13 cellular contexts compared by ENCODE assay signal in the genomic region with DNA sequence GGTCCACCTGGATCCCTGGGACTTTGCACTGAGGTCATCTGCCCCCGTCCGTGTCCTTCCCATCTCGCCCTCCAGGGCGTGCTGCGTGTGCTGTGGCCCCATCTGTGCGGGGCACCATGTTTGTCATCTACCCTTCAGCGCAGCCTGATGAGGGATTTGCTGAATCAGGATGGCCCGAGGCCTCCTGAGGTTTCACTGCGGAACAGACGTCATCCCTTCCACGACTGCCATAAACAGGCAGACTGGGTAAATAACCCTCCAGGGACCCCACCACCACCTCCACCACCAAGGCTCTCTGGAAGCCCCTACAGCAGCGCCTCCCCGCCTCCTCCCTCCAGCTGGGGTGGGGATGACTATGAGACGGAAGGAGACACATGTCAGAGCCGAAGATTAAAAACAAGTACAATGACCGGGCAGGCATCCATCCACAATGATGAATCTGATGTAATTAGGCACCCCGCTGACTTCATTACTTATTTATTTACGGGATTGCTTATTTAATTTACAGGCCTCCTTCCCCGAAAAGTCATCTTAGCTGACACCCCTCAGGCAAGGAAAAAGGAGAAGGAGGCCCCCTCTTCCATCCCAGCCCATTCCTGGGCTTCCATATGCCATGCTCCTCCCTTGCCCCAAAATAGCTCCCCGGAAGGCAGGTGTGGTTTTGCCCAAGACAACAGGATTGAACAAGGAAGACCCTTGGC. TPM values are rescaled to one million over a fixed set of nuclear protein-coding genes. Genes with fewer than 3 reads are reported as not detected.
DNase-seq lines count a peak whose midpoint lies in the region; ATAC-seq and TF ChIP-seq lines count a peak whose summit lies in the region.
"Had no signal": no experiment of that assay in that cellular context is flagged by ENCODE, and none has a peak within 500 bp of the region (broad histone marks: within the 10 kb centered on the region; RNA-seq: fewer than 3 reads in every experiment).

No MANE protein-coding gene starts in this region.

- TF ChIP-seq EP300 in esophagus muscularis mucosa (IDR thresholded peaks at IDR 0.05), result no peak

- H3K4me3 ChIP-seq in GM12865 (ENCODE audit: low read depth, low read length) (no peak overlapping the region), esophagus muscularis mucosa (no peak overlapping the region), psoas muscle (no peak overlapping the region), Karpas-422 (ENCODE audit: low read length) (no peak overlapping the region)
- H3K4me3 ChIP-seq: adrenal gland, mucosa of descending colon had no signal

- no peak overlapping the region for H3K9ac ChIP-seq in Karpas-422 (ENCODE audit: low read length)
- H3K9ac ChIP-seq: KMS-11 had no signal

- H3K9me3 ChIP-seq in esophagus muscularis mucosa, result no peaks in the 10 kb centered on the region
- H3K9me3 ChIP-seq in psoas muscle, result no peaks in the 10 kb centered on the region
- H3K9me3 ChIP-seq in Karpas-422 (ENCODE audit: low read length), result no peaks in the 10 kb centered on the region
- H3K9me3 ChIP-seq: adrenal gland, mucosa of descending colon had no signal

- peaks cover 33 to 83% (median 68%) of the 10 kb centered on the region in 4 donors for H3K4me1 ChIP-seq in esophagus muscularis mucosa
- H3K4me1 ChIP-seq in psoas muscle, result peaks cover 46% of the 10 kb centered on the region
- H3K4me1 ChIP-seq in Karpas-422 (ENCODE audit: low read length), result peaks cover 4% of the 10 kb centered on the region; the same call in 1 of the 2 replicates

- TF ChIP-seq CTCF in GM12865 (IDR thresholded peaks at IDR 0.05; ENCODE audit: insufficient read depth, low read depth, low read length, missing control alignments), result peak; percentile 3
- TF ChIP-seq CTCF in esophagus muscularis mucosa (IDR thresholded peaks at IDR 0.05), result no peak
- TF ChIP-seq CTCF in psoas muscle (IDR thresholded peaks at IDR 0.05), result no peak

- no peak for ATAC-seq in psoas muscle
- ATAC-seq in HG03432 (IDR thresholded peaks at IDR 0.05; ENCODE audit: unreplicated experiment), result no peak
- no peak for ATAC-seq in HG03378 (IDR thresholded peaks at IDR 0.05; ENCODE audit: unreplicated experiment)
- ATAC-seq: mucosa of descending colon had no signal

- peak overlapping the region in 3 of 4 donors; percentile 10 to 23 (median 21) for H3K27ac ChIP-seq in esophagus muscularis mucosa (replicated peaks in 1 of 4)
- H3K27ac ChIP-seq in psoas muscle, result peak overlapping the region; percentile 72
- no peak overlapping the region for H3K27ac ChIP-seq in Karpas-422 (ENCODE audit: low read length)
- H3K27ac ChIP-seq: KMS-11 had no signal

- no peak overlapping the region for H3K4me2 ChIP-seq in Karpas-422 (ENCODE audit: low read depth, low read length, poor library complexity, severe bottlenecking)
- H3K4me2 ChIP-seq: KMS-11 had no signal

- H4K20me1 ChIP-seq in Karpas-422 (ENCODE audit: insufficient read depth, low read depth, low read length), result peaks cover 44% of the 10 kb centered on the region

- H3K27me3 ChIP-seq in esophagus muscularis mucosa (no peaks in the 10 kb centered on the region), psoas muscle (ENCODE audit: insufficient read depth in 3 of 3, low read length in 2 of 3) (no peaks in the 10 kb centered on the region), Karpas-422 (ENCODE audit: low read length) (no peaks in the 10 kb centered on the region)
- H3K27me3 ChIP-seq: adrenal gland had no signal

- 75% methylated on average over 20 of the region's 20 CpGs for WGBS in esophagus muscularis mucosa
- 53 to 71% (median 61%) methylated on average over 20 of the region's 20 CpGs for WGBS in psoas muscle, 3 donors

- no peak for TF ChIP-seq POLR2A in esophagus muscularis mucosa (IDR thresholded peaks at IDR 0.05; ENCODE audit: low read depth)

- peaks cover 95% of the 10 kb centered on the region for H3K79me2 ChIP-seq in Karpas-422 (ENCODE audit: low read length)

- DNase-seq in GM12865 (ENCODE audit: low read depth), result no peak
- peak; percentile 85 for DNase-seq in NCI-H524 treated with DMSO at 0.1 percent for 48 hours (lab: John Stamatoyannopoulos, UW)
- no peak for DNase-seq in esophagus muscularis mucosa (ENCODE audit: extremely low spot score)
- DNase-seq in psoas muscle, result peak in 1 of 2 donors; percentile 68
- no peak for DNase-seq in stimulated activated CD4-positive, alpha-beta T cell treated with anti-CD3 and anti-CD28 coated beads, Interleukin-12 subunit alpha, Interleukin-12 subunit beta, amount 100 ng/mL, for 4 hours
- no peak for DNase-seq in Karpas-422
- DNase-seq: mucosa of descending colon; SHP77; stimulated activated CD4-positive, alpha-beta T cell treated with anti-CD3 and anti-CD28 coated beads, Interleukin-4, amount 100 ng/mL, for 1 hour had no signal

- H3K36me3 ChIP-seq in esophagus muscularis mucosa (peaks cover 0 to 5% (median 2%) of the 10 kb centered on the region in 4 donors), psoas muscle (ENCODE audit: insufficient read depth in 1 of 2, low read depth in 1 of 2) (no peaks in the 10 kb centered on the region), Karpas-422 (ENCODE audit: insufficient read depth, low read length) (no peaks in the 10 kb centered on the region)
- H3K36me3 ChIP-seq: adrenal gland had no signal

- no peak overlapping the region for H2AFZ ChIP-seq in Karpas-422 (ENCODE audit: low read length)

- no peaks in the 10 kb centered on the region for H3K9me2 ChIP-seq in Karpas-422 (replicated peaks; ENCODE audit: insufficient read depth, low read length)

- intact Hi-C loops in esophagus muscularis mucosa (cut with DNase I) (no loop called here), psoas muscle (cut with DNase I) (no loop called here)

RNA-seq across cellular contexts. Expression of a gene that starts 39.4 kb away (rescaled TPM):
- 100 to 1,000 TPM; 107 to 188 (median 131) TPM for total RNA-seq in esophagus muscularis mucosa
- total RNA-seq in psoas muscle, result 100 to 1,000 TPM; 134 to 164 (median 146) TPM
- 10 to 100 TPM; 44.1 to 62.2 (median 60.9) TPM for polyA plus RNA-seq in psoas muscle
- total RNA-seq in Karpas-422 (2014; rRNA removed; shearing (Covaris generic); ENCODE audit: low replicate concordance), result 36.8 and 75.4 TPM in 2 replicates
